14 cellular contexts compared by ENCODE assay signal in genomic region chr21:45571641-45572040, GRCh38.
"Had no signal": no experiment of that assay in that cellular context is flagged by ENCODE, and none has a peak within 500 bp of the region (broad histone marks: within the 10 kb centered on the region; RNA-seq: fewer than 3 reads in every experiment).

No MANE protein-coding gene starts in this region.

- H3K4me3 Mint-ChIP-seq: activated CD8-positive, alpha-beta T cell treated with anti-CD3 and anti-CD28 coated beads for 36 hours; activated naive CD8-positive, alpha-beta T cell treated with anti-CD3 and anti-CD28 coated beads, Interleukin-2, amount 50 U/mL, for 24 hours; natural killer cell treated with Interleukin-12 subunit alpha and Interleukin-12 subunit beta and Interleukin-15 and Interleukin-18, amount 100 ng/mL, for 72 hours; stimulated activated naive CD8-positive, alpha-beta T cell treated with anti-CD3 and anti-CD28 coated beads, Interleukin-15, amount 100 ng/mL, for 72 hours had no signal

- H3K27me3 Mint-ChIP-seq: activated CD8-positive, alpha-beta T cell treated with anti-CD3 and anti-CD28 coated beads for 36 hours; activated naive CD8-positive, alpha-beta T cell treated with anti-CD3 and anti-CD28 coated beads, Interleukin-2, amount 50 U/mL, for 24 hours; stimulated activated naive CD8-positive, alpha-beta T cell treated with anti-CD3 and anti-CD28 coated beads, Interleukin-15, amount 100 ng/mL, for 72 hours had no signal

- H3K27me3 ChIP-seq: thyroid gland, uterus had no signal

- ATAC-seq: activated CD8-positive, alpha-beta T cell treated with anti-CD3 and anti-CD28 coated beads for 36 hours; activated naive CD8-positive, alpha-beta T cell treated with anti-CD3 and anti-CD28 coated beads, Interleukin-2, amount 50 U/mL, for 24 hours; stimulated activated naive CD8-positive, alpha-beta T cell treated with anti-CD3 and anti-CD28 coated beads, Interleukin-15, amount 100 ng/mL, for 72 hours had no signal

- H3K36me3 ChIP-seq: cardiac muscle cell, thyroid gland, uterus had no signal

- H3K27ac Mint-ChIP-seq: activated CD8-positive, alpha-beta T cell treated with anti-CD3 and anti-CD28 coated beads for 36 hours; activated naive CD8-positive, alpha-beta T cell treated with anti-CD3 and anti-CD28 coated beads, Interleukin-2, amount 50 U/mL, for 24 hours; natural killer cell treated with Interleukin-12 subunit alpha and Interleukin-12 subunit beta and Interleukin-15 and Interleukin-18, amount 100 ng/mL, for 72 hours; stimulated activated naive CD8-positive, alpha-beta T cell treated with anti-CD3 and anti-CD28 coated beads, Interleukin-15, amount 100 ng/mL, for 72 hours had no signal

- H3K9me3 Mint-ChIP-seq: activated CD8-positive, alpha-beta T cell treated with anti-CD3 and anti-CD28 coated beads for 36 hours; activated naive CD8-positive, alpha-beta T cell treated with anti-CD3 and anti-CD28 coated beads, Interleukin-2, amount 50 U/mL, for 24 hours; natural killer cell treated with Interleukin-12 subunit alpha and Interleukin-12 subunit beta and Interleukin-15 and Interleukin-18, amount 100 ng/mL, for 72 hours; stimulated activated naive CD8-positive, alpha-beta T cell treated with anti-CD3 and anti-CD28 coated beads, Interleukin-15, amount 100 ng/mL, for 72 hours had no signal

- DNase-seq: activated CD8-positive, alpha-beta T cell treated with anti-CD3 and anti-CD28 coated beads for 36 hours; activated naive CD4-positive, alpha-beta T cell treated with Interleukin-2 at 50 U/mL for 16 hours; activated naive CD8-positive, alpha-beta T cell treated with anti-CD3 and anti-CD28 coated beads, Interleukin-2, amount 50 U/mL, for 24 hours; cortex of kidney; effector memory CD4-positive, alpha-beta T cell; hippocampal formation; stimulated activated CD4-positive, alpha-beta T cell treated with anti-CD3 and anti-CD28 coated beads, Interleukin-15, amount 100 ng/mL, for 24 hours; stimulated activated CD4-positive, alpha-beta T cell treated with anti-CD3 and anti-CD28 coated beads, Interleukin-4, amount 100 ng/mL, for 4 hours; stimulated activated naive CD8-positive, alpha-beta T cell treated with anti-CD3 and anti-CD28 coated beads, Interleukin-15, amount 100 ng/mL, for 72 hours; T-helper 9 cell had no signal

- H3K27ac ChIP-seq: cardiac muscle cell had no signal

- H3K9me3 ChIP-seq: thyroid gland, uterus had no signal

- H3K4me1 ChIP-seq: uterus had no signal

- H3K4me3 ChIP-seq: cardiac muscle cell, thyroid gland, uterus had no signal

- H3K36me3 Mint-ChIP-seq: natural killer cell treated with Interleukin-12 subunit alpha and Interleukin-12 subunit beta and Interleukin-15 and Interleukin-18, amount 100 ng/mL, for 72 hours had no signal

- H3K4me1 Mint-ChIP-seq: activated naive CD8-positive, alpha-beta T cell treated with anti-CD3 and anti-CD28 coated beads, Interleukin-2, amount 50 U/mL, for 24 hours had no signal
